In genomic region chr2:95343429-95344207, GRCh38 we compare ENCODE assay signal across 26 cellular contexts. TPM values are rescaled to one million over a fixed set of nuclear protein-coding genes. Genes with fewer than 3 reads are reported as not detected.
A peak's percentile ranks its signal among the peaks of the same experiment; 100 is the strongest.
DNase-seq lines count a peak whose midpoint lies in the region; ATAC-seq, FAIRE-seq and TF ChIP-seq lines count a peak whose summit lies in the region.
"Had no signal": no experiment of that assay in that cellular context is flagged by ENCODE, and none has a peak within 500 bp of the region (broad histone marks: within the 10 kb centered on the region; RNA-seq: fewer than 3 reads in every experiment).

No MANE protein-coding gene starts in this region.

- TF ChIP-seq CTCF in right lobe of liver (IDR thresholded peaks at IDR 0.05) (no peak), HepG2 (CRISPR knock-in tag; IDR thresholded peaks at IDR 0.05) (no peak), chondrocyte (IDR thresholded peaks at IDR 0.05) (no peak)

- H4K20me1 ChIP-seq in HepG2 (ENCODE audit: insufficient read depth, low read length): no peaks in the 10 kb centered on the region; the same call in 1 of the 2 replicates

- TF ChIP-seq EP300 in HepG2 (IDR thresholded peaks at IDR 0.05; ENCODE audit: low read depth in 2 of 2, low read length in 2 of 2) (no peak), HepG2 (CRISPR knock-in tag; IDR thresholded peaks at IDR 0.05; ENCODE audit: borderline replicate concordance) (no peak)

- H3K27me3 ChIP-seq in right lobe of liver (no peaks in the 10 kb centered on the region), HepG2 (ENCODE audit: control insufficient read depth in 1 of 2, insufficient read depth in 2 of 2, low read length in 2 of 2) (peaks cover 15 to 82% of the 10 kb centered on the region in 2 experiments; a peak in 4 of 5 replicates)
- H3K27me3 ChIP-seq: thyroid gland had no signal

- ATAC-seq in right lobe of liver (no peak), HepG2 (no peak), GM18520 (IDR thresholded peaks at IDR 0.05; ENCODE audit: unreplicated experiment) (no peak)
- ATAC-seq: activated CD4-positive, CD25-positive, alpha-beta regulatory T cell treated with anti-CD3 and anti-CD28 coated beads, Interleukin-2, amount 50 U/mL, for 24 hours; activated CD8-positive, alpha-beta T cell treated with anti-CD3 and anti-CD28 coated beads, Interleukin-2, amount 10 ng/mL, durations not matched to agents 7 days and 5 days; K562; naive thymus-derived CD4-positive, alpha-beta T cell; stimulated activated naive CD8-positive, alpha-beta T cell treated with anti-CD3 and anti-CD28 coated beads, Interleukin-15, Interleukin-2, amounts not matched to agents 100 U/mL and 50 U/mL, for 24 hours had no signal

- intact Hi-C loops in right lobe of liver (cut with DNase I): no loop called here
- intact Hi-C loops in HepG2 (cut with micrococcal nuclease; ENCODE audit: unreplicated experiment): loop anchor here (1.0 kb wide), 1 partner anchor 19 kb away; no protein-coding TSS in a partner anchor

- H3K4me3 ChIP-seq in right lobe of liver: no peak overlapping the region
- H3K4me3 ChIP-seq in HepG2 (replicated peaks in 1 of 3; ENCODE audit: insufficient read depth in 1 of 3, low read depth in 2 of 3, low read length in 3 of 3): no peak overlapping the region
- H3K4me3 ChIP-seq: cardiac muscle cell, K562, thyroid gland had no signal

- H3K4me3 Mint-ChIP-seq in chondrocyte (ENCODE audit: unreplicated experiment): no peak overlapping the region
- H3K4me3 Mint-ChIP-seq: activated CD8-positive, alpha-beta T cell treated with anti-CD3 and anti-CD28 coated beads, Interleukin-2, amount 10 ng/mL, durations not matched to agents 7 days and 5 days; activated naive CD4-positive, alpha-beta T cell treated with anti-CD3 and anti-CD28 coated beads for 36 hours; CD4-positive, CD25-positive, alpha-beta regulatory T cell; dendritic cell treated with granulocyte-macrophage colony-stimulating factor and Interleukin-4, amounts not matched to agents 40 ng/mL and 50 ng/mL, for 4 days had no signal

- H3K27ac Mint-ChIP-seq in chondrocyte (ENCODE audit: unreplicated experiment): no peak overlapping the region
- H3K27ac Mint-ChIP-seq: activated CD8-positive, alpha-beta T cell treated with anti-CD3 and anti-CD28 coated beads, Interleukin-2, amount 10 ng/mL, durations not matched to agents 7 days and 5 days; activated naive CD4-positive, alpha-beta T cell treated with anti-CD3 and anti-CD28 coated beads for 36 hours; CD4-positive, CD25-positive, alpha-beta regulatory T cell; dendritic cell treated with granulocyte-macrophage colony-stimulating factor and Interleukin-4, amounts not matched to agents 40 ng/mL and 50 ng/mL, for 4 days; naive thymus-derived CD4-positive, alpha-beta T cell had no signal

- BruUV-seq in HepG2 (replicated peaks; lab: Mats Ljungman, UMichigan): no TSS peak

- H3K36me3 Mint-ChIP-seq in chondrocyte (ENCODE audit: low read depth): peaks cover 1% of the 10 kb centered on the region
- H3K36me3 Mint-ChIP-seq: CD4-positive, CD25-positive, alpha-beta regulatory T cell; naive thymus-derived CD4-positive, alpha-beta T cell had no signal

- H2AFZ ChIP-seq in HepG2 (ENCODE audit: low read length): no peak overlapping the region

- H3K9me3 ChIP-seq in right lobe of liver (no peaks in the 10 kb centered on the region), HepG2 (ENCODE audit: low read length) (no peaks in the 10 kb centered on the region)
- H3K9me3 ChIP-seq: thyroid gland had no signal

- no peak for FAIRE-seq in HepG2 (lab: Jason Lieb, UNC)
- FAIRE-seq in urothelium cell line (lab: Jason Lieb, UNC): peak; percentile 40
- FAIRE-seq: endometrium, K562 had no signal

- H3K27ac ChIP-seq in right lobe of liver (no peak overlapping the region), HepG2 (ENCODE audit: extremely low read length, insufficient read depth, low read length) (no peak overlapping the region)
- H3K27ac ChIP-seq: cardiac muscle cell had no signal

- peak in 2 of 3 donors; percentile 26 to 30 for DNase-seq in right lobe of liver
- no peak for DNase-seq in HepG2 (ENCODE audit: low spot score)
- DNase-seq in chondrocyte (ENCODE audit: low spot score): peak; percentile 41
- DNase-seq in myocyte (ENCODE audit: low read depth): peak; percentile 26
- no peak for DNase-seq in urothelium cell line (ENCODE audit: low spot score)
- DNase-seq in activated CD4-positive, CD25-positive, alpha-beta regulatory T cell (lab: John Stamatoyannopoulos, UW): no peak
- DNase-seq in AG20443 (ENCODE audit: low spot score): no peak
- DNase-seq: activated CD8-positive, alpha-beta T cell treated with anti-CD3 and anti-CD28 coated beads, Interleukin-2, amount 10 ng/mL, durations not matched to agents 7 days and 5 days; activated naive CD4-positive, alpha-beta T cell treated with anti-CD3 and anti-CD28 coated beads for 36 hours; activated T-cell treated with anti-CD3 and anti-CD28 coated beads for 4 hours; CD4-positive, CD25-positive, alpha-beta regulatory T cell; EL; mesendoderm; naive thymus-derived CD4-positive, alpha-beta T cell; NCI-H1436; NCI-H446 treated with DMSO at 0.1 percent for 48 hours; SHP77; stimulated activated CD4-positive, alpha-beta T cell treated with anti-CD3 and anti-CD28 coated beads, Interleukin-15, amount 100 ng/mL, for 24 hours; stimulated activated naive CD8-positive, alpha-beta T cell treated with anti-CD3 and anti-CD28 coated beads, Interleukin-15, Interleukin-2, amounts not matched to agents 100 U/mL and 50 U/mL, for 24 hours; thyroid gland had no signal

- TF ChIP-seq RAD21 in HepG2 (CRISPR knock-in tag; IDR thresholded peaks at IDR 0.05): no peak

- no peaks in the 10 kb centered on the region for H3K4me1 Mint-ChIP-seq in chondrocyte (ENCODE audit: low read depth)

- H3K4me1 ChIP-seq in right lobe of liver: peaks cover 0 to 10% (median 0%) of the 10 kb centered on the region in 4 donors
- H3K4me1 ChIP-seq in HepG2 (ENCODE audit: insufficient read depth, low read length): peaks cover 7% of the 10 kb centered on the region; the same call in 1 of the 2 replicates

- no peak overlapping the region for H3K9ac ChIP-seq in HepG2 (ENCODE audit: insufficient read depth, low read depth, low read length)

- H3K36me3 ChIP-seq in right lobe of liver (no peaks in the 10 kb centered on the region), HepG2 (replicated peaks in 1 of 2; ENCODE audit: control insufficient read depth in 1 of 2, insufficient read depth in 2 of 2, low read length in 2 of 2) (no peaks in the 10 kb centered on the region)
- H3K36me3 ChIP-seq: cardiac muscle cell, thyroid gland had no signal

- no peaks in the 10 kb centered on the region for H3K9me3 Mint-ChIP-seq in chondrocyte (ENCODE audit: low read depth)
- H3K9me3 Mint-ChIP-seq: activated naive CD4-positive, alpha-beta T cell treated with anti-CD3 and anti-CD28 coated beads for 36 hours; dendritic cell treated with granulocyte-macrophage colony-stimulating factor and Interleukin-4, amounts not matched to agents 40 ng/mL and 50 ng/mL, for 4 days; naive thymus-derived CD4-positive, alpha-beta T cell had no signal

- CTCF ChIA-PET in HepG2 (lab: Yijun Ruan, JAX; ENCODE audit: low intra/inter-chr PET ratio, low total read pairs): no interaction called here

- POLR2A ChIA-PET in HepG2 (lab: Yijun Ruan, JAX): no interaction called here

- 88% methylated on average over 2 of the region's 7 CpGs for WGBS in right lobe of liver (ENCODE audit: insufficient coverage, low coverage, low lambda C conversion rate, missing lambda C conversion rate)
- 6% methylated on average over 6 of the region's 7 CpGs for WGBS in HepG2 (ENCODE audit: low lambda C conversion rate)

- no peaks in the 10 kb centered on the region for H3K79me2 ChIP-seq in HepG2 (ENCODE audit: insufficient read depth, low read length)

- in situ Hi-C loops in HepG2 (cut with HindIII; ENCODE audit: extremely low pct_ligation_motif_present, low pct_unique_long_range_greater_than_20kb): no loop called here

- no peak overlapping the region for H3K4me2 ChIP-seq in HepG2 (ENCODE audit: low read depth, low read length)

- H3K27me3 Mint-ChIP-seq in chondrocyte (ENCODE audit: low read depth): peaks cover 32% of the 10 kb centered on the region

- TF ChIP-seq POLR2A in right lobe of liver (IDR thresholded peaks at IDR 0.05): no peak
- TF ChIP-seq POLR2A in HepG2 (IDR thresholded peaks at IDR 0.05; ENCODE audit: insufficient read depth in 1 of 2, low read depth in 2 of 2, low read length in 2 of 2): no peak

RNA-seq across cellular contexts. Expression of gene KCNIP3, which starts 46.5 kb away (rescaled TPM):
- total RNA-seq in right lobe of liver: 1 to 10 TPM in 4 of 6 experiments, under 1 TPM in 2; 0.46 to 3.3 (median 1.2) TPM
- total RNA-seq in HepG2 (2016; rRNA removed; fragmentation: Illumina TruSeq; extraction: Trizol): not detected in 2 replicates
- total RNA-seq in HepG2 (2016; cell fraction: cytosol; rRNA removed; fragmentation: Illumina TruSeq; extraction: Trizol; ENCODE audit: low read depth): not detected in 2 replicates
- not detected in 2 replicates for total RNA-seq in HepG2 (2016; cell fraction: insoluble cytoplasmic fraction; rRNA removed; fragmentation: Illumina TruSeq; extraction: Trizol)
- 0.15 TPM in 1 of 2 replicates, not detected in the other for total RNA-seq in HepG2 (2016; cell fraction: membrane; rRNA removed; fragmentation: Illumina TruSeq; extraction: Trizol)
- total RNA-seq in HepG2 (2016; cell fraction: nucleus; rRNA removed; fragmentation: Illumina TruSeq; extraction: Trizol): not detected in 2 replicates
- polyA plus RNA-seq in HepG2 (2011; rRNA removed): not detected in 2 replicates
- polyA plus RNA-seq in HepG2 (2011; cell fraction: cytosol; rRNA removed): not detected in 2 replicates
- not detected in 2 replicates for polyA plus RNA-seq in HepG2 (2011; cell fraction: nucleus; rRNA removed)
- polyA plus RNA-seq in HepG2 (2012): not detected in 2 replicates
- polyA plus RNA-seq in HepG2 (2016; cell fraction: cytosol; fragmentation: Illumina TruSeq; extraction: Trizol; ENCODE audit: low read depth): not detected in 2 replicates
- polyA plus RNA-seq in HepG2 (2016; cell fraction: insoluble cytoplasmic fraction; fragmentation: Illumina TruSeq; extraction: Trizol; ENCODE audit: low read depth): not detected in 2 replicates
- not detected in 2 replicates for polyA plus RNA-seq in HepG2 (2016; cell fraction: membrane; fragmentation: Illumina TruSeq; extraction: Trizol; ENCODE audit: low read depth)
- not detected in 2 replicates for polyA plus RNA-seq in HepG2 (2016; cell fraction: nucleus; fragmentation: Illumina TruSeq; extraction: Trizol; ENCODE audit: insufficient read depth, low read depth)
- 0.07 TPM in 1 of 2 replicates, not detected in the other for polyA minus RNA-seq in HepG2 (2011; rRNA and poly(A)+ RNA removed; ENCODE audit: low replicate concordance)
- not detected in 2 replicates for polyA minus RNA-seq in HepG2 (2011; cell fraction: cytosol; rRNA and poly(A)+ RNA removed)
- not detected in 2 replicates for polyA minus RNA-seq in HepG2 (2011; cell fraction: nucleus; rRNA and poly(A)+ RNA removed)
- total RNA-seq in chondrocyte: 3.1 to 6.0 TPM (median 5.9 TPM) in 3 replicates
- 4.9 and 12.5 TPM in 2 replicates for total RNA-seq in myocyte
- 2.7 TPM for polyA plus RNA-seq in myocyte (2012)
- total RNA-seq: activated CD8-positive, alpha-beta T cell treated with anti-CD3 and anti-CD28 coated beads, Interleukin-2, amount 10 ng/mL, durations not matched to agents 7 days and 5 days; activated naive CD4-positive, alpha-beta T cell treated with anti-CD3 and anti-CD28 coated beads for 36 hours; CD4-positive, CD25-positive, alpha-beta regulatory T cell had no signal
- polyA plus RNA-seq: CD4-positive, CD25-positive, alpha-beta regulatory T cell; K562; naive thymus-derived CD4-positive, alpha-beta T cell had no signal

RNA-seq across cellular contexts. Expression of gene FAHD2A, which starts 58.9 kb away (rescaled TPM):
- total RNA-seq in right lobe of liver (10 to 100 TPM; 62.2 to 80.1 (median 75.7) TPM), HepG2 (2016; rRNA removed; fragmentation: Illumina TruSeq; extraction: Trizol) (44.2 and 48.4 TPM in 2 replicates), chondrocyte (23.9 to 30.4 TPM (median 27.4 TPM) in 3 replicates), myocyte (35.1 and 37.6 TPM in 2 replicates)
- 6.0 and 7.7 TPM in 2 replicates for total RNA-seq in HepG2 (2016; cell fraction: cytosol; rRNA removed; fragmentation: Illumina TruSeq; extraction: Trizol; ENCODE audit: low read depth)
- 43.7 and 52.6 TPM in 2 replicates for total RNA-seq in HepG2 (2016; cell fraction: insoluble cytoplasmic fraction; rRNA removed; fragmentation: Illumina TruSeq; extraction: Trizol)
- 11.6 and 14.6 TPM in 2 replicates for total RNA-seq in HepG2 (2016; cell fraction: membrane; rRNA removed; fragmentation: Illumina TruSeq; extraction: Trizol)
- 37.1 and 41.1 TPM in 2 replicates for total RNA-seq in HepG2 (2016; cell fraction: nucleus; rRNA removed; fragmentation: Illumina TruSeq; extraction: Trizol)
- polyA plus RNA-seq in HepG2 (2011; rRNA removed): 34.0 and 41.8 TPM in 2 replicates
- 27.3 and 33.0 TPM in 2 replicates for polyA plus RNA-seq in HepG2 (2011; cell fraction: cytosol; rRNA removed)
- polyA plus RNA-seq in HepG2 (2011; cell fraction: nucleus; rRNA removed): 86.2 and 107 TPM in 2 replicates
- 23.8 and 29.6 TPM in 2 replicates for polyA plus RNA-seq in HepG2 (2012)
- 8.4 and 12.0 TPM in 2 replicates for polyA plus RNA-seq in HepG2 (2016; cell fraction: cytosol; fragmentation: Illumina TruSeq; extraction: Trizol; ENCODE audit: low read depth)
- polyA plus RNA-seq in HepG2 (2016; cell fraction: insoluble cytoplasmic fraction; fragmentation: Illumina TruSeq; extraction: Trizol; ENCODE audit: low read depth): 50.4 and 54.4 TPM in 2 replicates
- polyA plus RNA-seq in HepG2 (2016; cell fraction: membrane; fragmentation: Illumina TruSeq; extraction: Trizol; ENCODE audit: low read depth): 11.0 and 12.8 TPM in 2 replicates
- polyA plus RNA-seq in HepG2 (2016; cell fraction: nucleus; fragmentation: Illumina TruSeq; extraction: Trizol; ENCODE audit: insufficient read depth, low read depth): 56.9 and 57.0 TPM in 2 replicates
- polyA minus RNA-seq in HepG2 (2011; rRNA and poly(A)+ RNA removed; ENCODE audit: low replicate concordance): 38.4 and 46.0 TPM in 2 replicates
- polyA minus RNA-seq in HepG2 (2011; cell fraction: cytosol; rRNA and poly(A)+ RNA removed): 14.6 and 15.4 TPM in 2 replicates
- 44.5 and 51.1 TPM in 2 replicates for polyA minus RNA-seq in HepG2 (2011; cell fraction: nucleus; rRNA and poly(A)+ RNA removed)
- polyA plus RNA-seq in myocyte (2012): 38.9 TPM

Comparison
In these comparisons a context has a peak if more than half of its experiments do, and no peak if none do; other contexts are left out.
1. DNase-seq: peak in right lobe of liver (2 of 3), chondrocyte (single experiment) and myocyte (single experiment); none in HepG2 (single experiment), urothelium cell line (single experiment), activated CD4-positive, CD25-positive, alpha-beta regulatory T cell (0 of 4) and AG20443 (single experiment).